20 cellular contexts compared by ENCODE assay signal in genomic region chr7:207418-208127, GRCh38. TPM values are rescaled to one million over a fixed set of nuclear protein-coding genes. Genes with fewer than 3 reads are reported as not detected.
A peak's percentile ranks its signal among the peaks of the same experiment; 100 is the strongest.
DNase-seq lines count a peak whose midpoint lies in the region; ATAC-seq and TF ChIP-seq lines count a peak whose summit lies in the region.
"Had no signal": no experiment of that assay in that cellular context is flagged by ENCODE, and none has a peak within 500 bp of the region (broad histone marks: within the 10 kb centered on the region; RNA-seq: fewer than 3 reads in every experiment).

No MANE protein-coding gene starts in this region.

- ATAC-seq in GM21423 (IDR thresholded peaks at IDR 0.05; ENCODE audit: unreplicated experiment): no peak
- ATAC-seq in GM18519 (IDR thresholded peaks at IDR 0.05; ENCODE audit: low FRiP score, unreplicated experiment): no peak
- ATAC-seq in body of pancreas: no peak
- ATAC-seq in GM18517 (IDR thresholded peaks at IDR 0.05; ENCODE audit: unreplicated experiment): no peak
- ATAC-seq: left colon had no signal

- H3K36me3 Mint-ChIP-seq in HFFc6 (ENCODE audit: low read depth) (peaks cover 23% of the 10 kb centered on the region), endodermal cell (ENCODE audit: low read depth) (peaks cover 48% of the 10 kb centered on the region)

- no peaks in the 10 kb centered on the region for H3K79me2 ChIP-seq in mesendoderm (ENCODE audit: control insufficient read depth, insufficient read depth, low read length)

- H3K9ac ChIP-seq in endodermal cell (ENCODE audit: extremely low read depth, low read length, poor library complexity, severe bottlenecking) (no peak overlapping the region), mesendoderm (ENCODE audit: low read length) (no peak overlapping the region)

- POLR2A ChIA-PET in A673 (lab: Charles Lee; ENCODE audit: low non-redundant PET): no interaction called here

- H3K4me1 Mint-ChIP-seq in HFFc6 (ENCODE audit: low read depth) (no peaks in the 10 kb centered on the region), endodermal cell (no peaks in the 10 kb centered on the region)
- H3K4me1 Mint-ChIP-seq: activated CD4-positive, alpha-beta T cell treated with anti-CD3 and anti-CD28 coated beads, Interleukin-2, amount 10 ng/mL, durations not matched to agents 7 days and 5 days had no signal

- no peak overlapping the region for H2AK5ac ChIP-seq in mesendoderm (ENCODE audit: low read length)

- TF ChIP-seq CTCF in A673 (conservative IDR thresholded peaks at IDR 0.05; ENCODE audit: low read depth, low read length) (peak; percentile 59), HFFc6 (IDR thresholded peaks at IDR 0.05) (peak; percentile 42), endodermal cell (conservative IDR thresholded peaks at IDR 0.05) (peak; percentile 79), body of pancreas (IDR thresholded peaks at IDR 0.05) (no peak)

- H2BK15ac ChIP-seq in mesendoderm (replicated peaks; ENCODE audit: low read depth): no peak overlapping the region

- H3K27ac ChIP-seq in A673 (ENCODE audit: low read depth, low read length, poor library complexity, severe bottlenecking) (no peak overlapping the region), endodermal cell (ENCODE audit: low read depth, low read length) (no peak overlapping the region), mesendoderm (ENCODE audit: low read depth, low read length) (no peak overlapping the region), body of pancreas (no peak overlapping the region)
- H3K27ac ChIP-seq: esophagus muscularis mucosa, prostate gland had no signal

- H3K9me3 Mint-ChIP-seq in HFFc6 (peaks cover 5% of the 10 kb centered on the region; the same call in 1 of the 2 replicates), endodermal cell (peaks cover 14% of the 10 kb centered on the region)

- H3K4me1 ChIP-seq in A673 (ENCODE audit: insufficient read depth, low read length, poor library complexity, severe bottlenecking) (no peaks in the 10 kb centered on the region), endodermal cell (ENCODE audit: control insufficient read depth, insufficient read depth, low read length) (no peaks in the 10 kb centered on the region), mesendoderm (ENCODE audit: control insufficient read depth, low read depth, low read length) (no peaks in the 10 kb centered on the region), body of pancreas (no peaks in the 10 kb centered on the region)
- H3K4me1 ChIP-seq: prostate gland had no signal

- WGBS in endodermal cell (ENCODE audit: insufficient coverage in 1 of 2, insufficient read length in 1 of 2), 2 experiments: 92 to 95% methylated on average over 24 to 39 of the region's 39 CpGs
- WGBS in mesendoderm (ENCODE audit: extremely low coverage, insufficient coverage, low lambda C conversion rate): no CpG with 5 or more reads among the region's 39 CpGs
- 89 to 94% methylated on average over 22 to 26 of the region's 39 CpGs for WGBS in body of pancreas, 2 donors

- TF ChIP-seq POLR2A in body of pancreas (IDR thresholded peaks at IDR 0.05): no peak

- DNase-seq in A673 (ENCODE audit: low spot score): peak; percentile 39
- DNase-seq in HFFc6: no peak
- DNase-seq in endodermal cell: peak; percentile 86
- peak; percentile 61 for DNase-seq in mesendoderm
- DNase-seq in body of pancreas: no peak
- DNase-seq: activated CD4-positive, alpha-beta T cell treated with anti-CD3 and anti-CD28 coated beads, Interleukin-2, amount 10 ng/mL, durations not matched to agents 7 days and 5 days; activated naive CD4-positive, alpha-beta T cell treated with anti-CD3 and anti-CD28 coated beads, Interleukin-2, amount 50 U/mL, for 16 hours; hypothalamus; left colon; NCI-H146; NCI-H345; stimulated activated CD4-positive, alpha-beta T cell treated with anti-CD3 and anti-CD28 coated beads, Interleukin-12 subunit alpha, Interleukin-12 subunit beta, amount 100 ng/mL, for 4 hours; stimulated activated naive CD4-positive, alpha-beta T cell; trophoblast cell had no signal

- no TSS peak for BruUV-seq in A673 (replicated peaks; lab: Mats Ljungman, UMichigan)

- no peak overlapping the region for H4K8ac ChIP-seq in mesendoderm (ENCODE audit: low read depth, low read length)

- H2BK120ac ChIP-seq in mesendoderm (ENCODE audit: low read depth, low read length): no peak overlapping the region

- H3K4me3 Mint-ChIP-seq in HFFc6 (no peak overlapping the region), endodermal cell (no peak overlapping the region)
- H3K4me3 Mint-ChIP-seq: activated CD4-positive, alpha-beta T cell treated with anti-CD3 and anti-CD28 coated beads, Interleukin-2, amount 10 ng/mL, durations not matched to agents 7 days and 5 days; brain had no signal

- peaks cover 3% of the 10 kb centered on the region for H3K27me3 Mint-ChIP-seq in HFFc6 (ENCODE audit: insufficient read depth)
- H3K27me3 Mint-ChIP-seq in endodermal cell (ENCODE audit: insufficient read depth): peaks cover 2% of the 10 kb centered on the region
- H3K27me3 Mint-ChIP-seq: activated CD4-positive, alpha-beta T cell treated with anti-CD3 and anti-CD28 coated beads, Interleukin-2, amount 10 ng/mL, durations not matched to agents 7 days and 5 days; brain had no signal

- H3K27me3 ChIP-seq in A673 (replicated peaks; ENCODE audit: insufficient read depth, low read depth, low read length, poor library complexity) (no peaks in the 10 kb centered on the region), endodermal cell (ENCODE audit: control insufficient read depth, insufficient read depth, low read length, poor library complexity, severe bottlenecking) (no peaks in the 10 kb centered on the region), mesendoderm (ENCODE audit: insufficient read depth, low read length, poor library complexity) (no peaks in the 10 kb centered on the region), body of pancreas (no peaks in the 10 kb centered on the region)
- H3K27me3 ChIP-seq: esophagus muscularis mucosa had no signal

- CTCF ChIA-PET in A673 (lab: Charles Lee): no interaction called here

- H3K79me1 ChIP-seq in mesendoderm (ENCODE audit: low read length): no peaks in the 10 kb centered on the region

- peaks cover 4% of the 10 kb centered on the region for H3K9me3 ChIP-seq in A673 (ENCODE audit: low read depth, low read length, poor library complexity, severe bottlenecking)
- H3K9me3 ChIP-seq in endodermal cell (ENCODE audit: control insufficient read depth, low read length): no peaks in the 10 kb centered on the region
- no peaks in the 10 kb centered on the region for H3K9me3 ChIP-seq in body of pancreas
- H3K9me3 ChIP-seq: esophagus muscularis mucosa, prostate gland had no signal

- no peak overlapping the region for H4K5ac ChIP-seq in mesendoderm (ENCODE audit: low read length)

- H3K18ac ChIP-seq in mesendoderm (ENCODE audit: low read length): no peak overlapping the region

- H3K56ac ChIP-seq in mesendoderm (ENCODE audit: low read length): no peak overlapping the region

- no peak overlapping the region for H3K4me2 ChIP-seq in mesendoderm (ENCODE audit: low read length)

- H3K27ac Mint-ChIP-seq in HFFc6 (no peak overlapping the region), endodermal cell (peak overlapping the region; percentile 8)
- H3K27ac Mint-ChIP-seq: activated CD4-positive, alpha-beta T cell treated with anti-CD3 and anti-CD28 coated beads, Interleukin-2, amount 10 ng/mL, durations not matched to agents 7 days and 5 days had no signal

- H3K4ac ChIP-seq in mesendoderm (ENCODE audit: low read depth, low read length): no peak overlapping the region

- no peak overlapping the region for H2BK5ac ChIP-seq in mesendoderm (ENCODE audit: low read length)

- H3K4me3 ChIP-seq in A673 (ENCODE audit: low read depth, low read length, poor library complexity, severe bottlenecking): no peak overlapping the region
- H3K4me3 ChIP-seq in endodermal cell (ENCODE audit: low read length): no peak overlapping the region
- H3K4me3 ChIP-seq in mesendoderm (ENCODE audit: low read length): no peak overlapping the region
- no peak overlapping the region for H3K4me3 ChIP-seq in body of pancreas
- H3K4me3 ChIP-seq: esophagus muscularis mucosa, prostate gland had no signal

- intact Hi-C loops in A673 (cut with micrococcal nuclease; ENCODE audit: unreplicated experiment): no loop called here
- intact Hi-C loops in body of pancreas (cut with DNase I): no loop called here

- H3K23ac ChIP-seq in mesendoderm (ENCODE audit: low read length): no peak overlapping the region

- H3K36me3 ChIP-seq in A673 (ENCODE audit: insufficient read depth, low read length, poor library complexity, severe bottlenecking) (peaks cover 29% of the 10 kb centered on the region), endodermal cell (ENCODE audit: control insufficient read depth, insufficient read depth, low read length) (no peaks in the 10 kb centered on the region), mesendoderm (ENCODE audit: control insufficient read depth, insufficient read depth, low read length) (no peaks in the 10 kb centered on the region), body of pancreas (replicated peaks in 1 of 2; ENCODE audit: insufficient read depth in 1 of 2, low read depth in 2 of 2) (no peaks in the 10 kb centered on the region)
- H3K36me3 ChIP-seq: prostate gland had no signal

RNA-seq across cellular contexts. Expression of gene FAM20C, which starts 15.2 kb away (rescaled TPM):
- total RNA-seq in A673 (2021) (35.8 and 36.3 TPM in 2 replicates), endodermal cell (10 to 100 TPM; 33.5 to 53.5 TPM), body of pancreas (10 to 100 TPM; 12.7 to 26.0 TPM)
- 10 to 100 TPM; 22.2 to 31.1 (median 23.2) TPM for total RNA-seq in HFFc6 (2021; fragmentation: NEBNext Ultra II Directional; extraction: Animal tissue kit (Norgen Biotek cat#: 25700))
- 19.9 TPM for polyA plus RNA-seq in endodermal cell (2013, experiment 1 of 2)
- polyA plus RNA-seq in endodermal cell (2013, experiment 2 of 2): 18.4 TPM
- polyA plus RNA-seq in mesendoderm (2013, experiment 1 of 2): 14.5 TPM
- polyA plus RNA-seq in mesendoderm (2013, experiment 2 of 2): 15.4 TPM

Comparison
In these comparisons a context has a peak if more than half of its experiments do, and no peak if none do; other contexts are left out.
1. DNase-seq: peak in A673 (single experiment), endodermal cell (single experiment) and mesendoderm (single experiment); none in HFFc6 (single experiment) and body of pancreas (0 of 4).
2. CTCF ChIP-seq: peak in A673 (single experiment), HFFc6 (single experiment) and endodermal cell (single experiment); none in body of pancreas (0 of 7).